9 cellular contexts compared by ENCODE assay signal in the genomic region with DNA sequence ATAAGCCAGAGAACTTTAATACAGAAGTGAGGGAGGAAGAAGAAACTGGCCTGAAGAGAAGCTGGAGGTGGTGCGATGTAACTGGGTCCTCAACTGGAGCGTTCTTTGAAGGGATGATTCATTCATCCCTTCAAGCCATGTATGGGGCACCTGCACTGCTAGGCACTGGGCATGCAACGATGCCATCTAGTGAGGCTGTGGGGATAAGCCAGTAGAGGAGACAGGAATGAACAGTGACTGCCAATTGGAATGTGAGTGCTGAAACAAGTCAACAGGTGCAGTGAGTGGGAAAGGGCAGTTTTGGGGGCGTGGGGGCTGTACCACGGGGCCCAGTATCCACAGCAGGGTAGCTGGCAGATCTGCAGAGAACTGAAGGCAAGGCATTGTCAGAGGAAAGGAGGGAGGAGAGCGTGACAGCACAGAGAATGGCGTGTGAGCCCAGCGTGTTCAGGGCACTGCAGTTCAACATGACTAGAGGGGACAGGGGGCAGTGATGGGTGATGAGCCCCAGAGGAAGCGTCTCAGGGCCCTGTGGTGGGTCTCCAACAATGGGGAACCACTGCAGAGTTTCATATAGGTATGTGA. TPM values are rescaled to one million over a fixed set of nuclear protein-coding genes. Genes with fewer than 3 reads are reported as not detected.
DNase-seq lines count a peak whose midpoint lies in the region; ATAC-seq and TF ChIP-seq lines count a peak whose summit lies in the region.
"Had no signal": no experiment of that assay in that cellular context is flagged by ENCODE, and none has a peak within 500 bp of the region (broad histone marks: within the 10 kb centered on the region; RNA-seq: fewer than 3 reads in every experiment).

No MANE protein-coding gene starts in this region.

- H3K36me3 Mint-ChIP-seq in activated naive CD4-positive, alpha-beta T cell treated with anti-CD3 and anti-CD28 coated beads, Interleukin-2, amount 10 ng/mL, durations not matched to agents 7 days and 5 days = peaks cover 1% of the 10 kb centered on the region
- peaks cover 7% of the 10 kb centered on the region for H3K36me3 Mint-ChIP-seq in activated T-cell treated with anti-CD3 and anti-CD28 coated beads, Interleukin-2, amount 50 U/mL, for 24 hours (ENCODE audit: low read depth)

- DNase-seq in activated naive CD4-positive, alpha-beta T cell treated with anti-CD3 and anti-CD28 coated beads, Interleukin-2, amount 10 ng/mL, durations not matched to agents 7 days and 5 days = peak; percentile 30
- no peak for DNase-seq in activated naive CD4-positive, alpha-beta T cell (lab: John Stamatoyannopoulos, UW)
- DNase-seq in NCI-H2196 treated with DMSO at 0.1 percent for 48 hours (lab: John Stamatoyannopoulos, UW; ENCODE audit: unreplicated experiment) (peak; percentile 30), mammary epithelial cell (peak; percentile 74), psoas muscle (no peak)
- DNase-seq in activated T-cell treated with anti-CD3 and anti-CD28 coated beads, Interleukin-2, amount 50 U/mL, for 24 hours = no peak

- intact Hi-C loops in mammary epithelial cell (cut with micrococcal nuclease) (loop anchor here (1.0 to 5.0 kb wide), 4 partner anchors 145 to 351 kb away; partner anchors contain the start of gene GLCE), psoas muscle (cut with DNase I) (no loop called here)

- H3K4me3 ChIP-seq in mammary epithelial cell (replicated peaks in 1 of 3; ENCODE audit: insufficient read depth in 1 of 3, low read depth in 2 of 3, low read length in 3 of 3) = no peak overlapping the region
- no peak overlapping the region for H3K4me3 ChIP-seq in psoas muscle
- H3K4me3 ChIP-seq: skin epidermis had no signal

- H3K27ac ChIP-seq in mammary epithelial cell (ENCODE audit: insufficient read depth, low read depth, low read length) (no peak overlapping the region), psoas muscle (no peak overlapping the region)
- H3K27ac ChIP-seq: skin epidermis had no signal

- no peak overlapping the region for H3K4me3 Mint-ChIP-seq in activated naive CD4-positive, alpha-beta T cell treated with anti-CD3 and anti-CD28 coated beads, Interleukin-2, amount 10 ng/mL, durations not matched to agents 7 days and 5 days
- no peak overlapping the region for H3K4me3 Mint-ChIP-seq in activated T-cell treated with anti-CD3 and anti-CD28 coated beads, Interleukin-2, amount 50 U/mL, for 24 hours

- H3K27me3 Mint-ChIP-seq in activated naive CD4-positive, alpha-beta T cell treated with anti-CD3 and anti-CD28 coated beads, Interleukin-2, amount 10 ng/mL, durations not matched to agents 7 days and 5 days = peaks cover 21% of the 10 kb centered on the region
- H3K27me3 Mint-ChIP-seq in activated T-cell treated with anti-CD3 and anti-CD28 coated beads, Interleukin-2, amount 50 U/mL, for 24 hours = peaks cover 21% of the 10 kb centered on the region

- peaks cover 12% of the 10 kb centered on the region for H3K4me1 Mint-ChIP-seq in activated naive CD4-positive, alpha-beta T cell treated with anti-CD3 and anti-CD28 coated beads, Interleukin-2, amount 10 ng/mL, durations not matched to agents 7 days and 5 days
- peaks cover 13% of the 10 kb centered on the region for H3K4me1 Mint-ChIP-seq in activated T-cell treated with anti-CD3 and anti-CD28 coated beads, Interleukin-2, amount 50 U/mL, for 24 hours (ENCODE audit: low read depth)

- H3K36me3 ChIP-seq in mammary epithelial cell (ENCODE audit: insufficient read depth, low read length) = no peaks in the 10 kb centered on the region
- no peaks in the 10 kb centered on the region for H3K36me3 ChIP-seq in psoas muscle (ENCODE audit: insufficient read depth in 1 of 2, low read depth in 1 of 2)

- H3K9me3 ChIP-seq in mammary epithelial cell (replicated peaks; ENCODE audit: insufficient read depth, low read length) (no peaks in the 10 kb centered on the region), psoas muscle (no peaks in the 10 kb centered on the region)

- in situ Hi-C loops in mammary epithelial cell (cut with MboI; ENCODE audit: low sequenced_read_pairs in 2 of 2) = no loop called here

- H3K4me1 ChIP-seq in mammary epithelial cell (ENCODE audit: insufficient read depth, low read length) (peaks cover 16% of the 10 kb centered on the region), psoas muscle (no peaks in the 10 kb centered on the region)

- CTCF ChIA-PET in activated naive CD4-positive, alpha-beta T cell treated with anti-CD3 and anti-CD28 coated beads, Interleukin-2, amount 10 ng/mL, durations not matched to agents 7 days and 5 days (lab: Charles Lee) = interaction anchor here (1.1 kb wide), 1 partner anchor 351 kb away, joined by 3 read pairs; no protein-coding TSS in a partner anchor
- CTCF ChIA-PET in mammary epithelial cell (lab: Charles Lee; ENCODE audit: low non-redundant PET) = interaction anchor here (0.6 to 0.7 kb wide), 3 partner anchors 366 to 486 kb away, joined by 3 to 4 read pairs (median 4); no protein-coding TSS in a partner anchor

- dilution Hi-C loops in mammary epithelial cell (cut with HindIII; ENCODE audit: low sequenced_read_pairs) = no loop called here

- no peaks in the 10 kb centered on the region for H3K9me3 Mint-ChIP-seq in activated naive CD4-positive, alpha-beta T cell treated with anti-CD3 and anti-CD28 coated beads, Interleukin-2, amount 10 ng/mL, durations not matched to agents 7 days and 5 days
- H3K9me3 Mint-ChIP-seq in activated T-cell treated with anti-CD3 and anti-CD28 coated beads, Interleukin-2, amount 50 U/mL, for 24 hours = no peaks in the 10 kb centered on the region

- no peaks in the 10 kb centered on the region for H3K27me3 ChIP-seq in mammary epithelial cell (ENCODE audit: insufficient read depth, low read length)
- H3K27me3 ChIP-seq in psoas muscle (ENCODE audit: insufficient read depth in 3 of 3, low read length in 2 of 3) = peaks cover 0 to 9% (median 0%) of the 10 kb centered on the region in 3 donors

- no peak overlapping the region for H3K27ac Mint-ChIP-seq in activated naive CD4-positive, alpha-beta T cell treated with anti-CD3 and anti-CD28 coated beads, Interleukin-2, amount 10 ng/mL, durations not matched to agents 7 days and 5 days
- H3K27ac Mint-ChIP-seq in activated T-cell treated with anti-CD3 and anti-CD28 coated beads, Interleukin-2, amount 50 U/mL, for 24 hours = no peak overlapping the region

- ATAC-seq in psoas muscle = peak; percentile 35 to 79 (median 68)
- ATAC-seq in HG03097 (IDR thresholded peaks at IDR 0.05; ENCODE audit: low FRiP score, unreplicated experiment) = no peak
- no peak for ATAC-seq in HG03565 (IDR thresholded peaks at IDR 0.05; ENCODE audit: unreplicated experiment)

- H3K9ac ChIP-seq in mammary epithelial cell (ENCODE audit: insufficient read depth, low read length) = no peak overlapping the region

- no peak overlapping the region for H3K4me2 ChIP-seq in mammary epithelial cell (ENCODE audit: insufficient read depth, low read depth, low read length)

- TF ChIP-seq CTCF in mammary epithelial cell (conservative IDR thresholded peaks at IDR 0.05 in 1 of 2, IDR thresholded peaks at IDR 0.05 in 1 of 2; ENCODE audit: extremely low read depth in 1 of 2, insufficient read depth in 1 of 2, low read depth in 1 of 2, low read length in 2 of 2) (peak; percentile 73 to 84), psoas muscle (IDR thresholded peaks at IDR 0.05) (peak; percentile 24)

- no peaks in the 10 kb centered on the region for H4K20me1 ChIP-seq in mammary epithelial cell (ENCODE audit: insufficient read depth, low read length)

- WGBS in mammary epithelial cell (ENCODE audit: low coverage, missing lambda C conversion rate) = 44% methylated on average over 8 of the region's 9 CpGs
- 34 to 46% (median 37%) methylated on average over 9 of the region's 9 CpGs for WGBS in psoas muscle, 3 donors

- no peak overlapping the region for H2AFZ ChIP-seq in mammary epithelial cell (ENCODE audit: low read depth, low read length)

- H3K79me2 ChIP-seq in mammary epithelial cell (ENCODE audit: insufficient read depth, low read length) = peaks cover 35% of the 10 kb centered on the region

- BruUV-seq in mammary epithelial cell (replicated peaks; lab: Mats Ljungman, UMichigan) = no TSS peak

RNA-seq across cellular contexts. Expression of gene KIF23, which starts 3.8 kb away (rescaled TPM):
- 10 to 100 TPM; 14.7 to 55.8 TPM for total RNA-seq in mammary epithelial cell
- 33.1 TPM for polyA plus RNA-seq in mammary epithelial cell
- polyA minus RNA-seq in mammary epithelial cell = 26.7 TPM
- under 1 TPM in 3 of 4 donors, not detected in 1; 0.25 to 0.69 (median 0.46) TPM for total RNA-seq in psoas muscle
- polyA plus RNA-seq in psoas muscle = under 1 TPM; 0.04 to 0.56 (median 0.35) TPM

RNA-seq across cellular contexts. Expression of gene RPLP1, which starts 42.2 kb away (rescaled TPM):
- 1,000 to 10,000 TPM in 1 of 2 donors, 100 to 1,000 TPM in 1; 152 to 1,750 TPM for total RNA-seq in mammary epithelial cell
- 1,472 TPM for polyA plus RNA-seq in mammary epithelial cell
- polyA minus RNA-seq in mammary epithelial cell = 850 TPM
- total RNA-seq in psoas muscle = 1,000 to 10,000 TPM; 1,471 to 2,300 (median 1,863) TPM
- 1,000 to 10,000 TPM; 1,956 to 2,538 (median 2,265) TPM for polyA plus RNA-seq in psoas muscle

Comparison
In these comparisons a context has a peak if more than half of its experiments do, and no peak if none do; other contexts are left out.
1. DNase-seq: peak in activated naive CD4-positive, alpha-beta T cell treated with anti-CD3 and anti-CD28 coated beads, Interleukin-2, amount 10 ng/mL, durations not matched to agents 7 days and 5 days (single experiment), NCI-H2196 treated with DMSO at 0.1 percent for 48 hours (single experiment) and mammary epithelial cell (single experiment); none in activated naive CD4-positive, alpha-beta T cell (0 of 4), psoas muscle (0 of 2) and activated T-cell treated with anti-CD3 and anti-CD28 coated beads, Interleukin-2, amount 50 U/mL, for 24 hours (single experiment).
2. ATAC-seq: peak in psoas muscle (4 of 4); none in HG03097 (single experiment) and HG03565 (single experiment).
3. RNA of gene KIF23, which starts 3.8 kb away (total RNA-seq): 14.7 to 55.8 TPM in mammary epithelial cell; 0.25 to 0.69 TPM in psoas muscle; every median in the first group is over 4 times any median in the second.